ENCODE assay signal across 17 cellular contexts in genomic region chr3:114571363-114571762, GRCh38.
A peak's percentile ranks its signal among the peaks of the same experiment; 100 is the strongest.
DNase-seq lines count a peak whose midpoint lies in the region; ATAC-seq, FAIRE-seq and TF ChIP-seq lines count a peak whose summit lies in the region.
"Had no signal": no experiment of that assay in that cellular context is flagged by ENCODE, and none has a peak within 500 bp of the region (broad histone marks: within the 10 kb centered on the region; RNA-seq: fewer than 3 reads in every experiment).

No MANE protein-coding gene starts in this region.

- no peak overlapping the region for H3K4me3 ChIP-seq in heart right ventricle
- no peak overlapping the region for H3K4me3 ChIP-seq in right atrium auricular region
- no peak overlapping the region for H3K4me3 ChIP-seq in H7 (ENCODE audit: insufficient read depth, low read depth, low read length)
- H3K4me3 ChIP-seq in neural progenitor cell, result no peak overlapping the region
- H3K4me3 ChIP-seq: A549, HAP-1 had no signal

- H3K79me2 ChIP-seq in neural progenitor cell (ENCODE audit: low read depth), result no peaks in the 10 kb centered on the region

- peaks cover 4 to 81% (median 52%) of the 10 kb centered on the region in 9 donors for H3K4me1 ChIP-seq in heart right ventricle
- peaks cover 0 to 53% of the 10 kb centered on the region in 2 donors for H3K4me1 ChIP-seq in right atrium auricular region
- H3K4me1 ChIP-seq in neural progenitor cell, result peaks cover 20% of the 10 kb centered on the region
- H3K4me1 ChIP-seq: A549 had no signal

- ATAC-seq in heart right ventricle, result peak in 5 of 8 donors; percentile 21 to 46 (median 28)
- peak; percentile 64 for ATAC-seq in WTC11
- no peak for ATAC-seq in GM21717 (IDR thresholded peaks at IDR 0.05; ENCODE audit: unreplicated experiment)
- ATAC-seq: A549 had no signal

- H3K27me3 Mint-ChIP-seq in WTC11 (ENCODE audit: low read depth), result no peaks in the 10 kb centered on the region
- no peaks in the 10 kb centered on the region for H3K27me3 Mint-ChIP-seq in neural progenitor cell (ENCODE audit: insufficient read depth, low read depth)
- H3K27me3 Mint-ChIP-seq: CD4-positive, alpha-beta T cell had no signal

- DNase-seq in heart right ventricle (no peak), right atrium auricular region (ENCODE audit: low spot score) (no peak), H7 (peak; percentile 8), WTC11 (ENCODE audit: low spot score) (no peak), neural progenitor cell (ENCODE audit: low spot score) (no peak), GM10248 (ENCODE audit: extremely low spot score) (no peak), RCC 7860 (ENCODE audit: low spot score) (no peak)
- DNase-seq: AML-193; CD4-positive, alpha-beta T cell; DMS153; DMS79; GDM1 had no signal

- H3K9me3 ChIP-seq in heart right ventricle (no peaks in the 10 kb centered on the region), right atrium auricular region (no peaks in the 10 kb centered on the region), neural progenitor cell (ENCODE audit: low read depth) (no peaks in the 10 kb centered on the region)
- H3K9me3 ChIP-seq: A549, HAP-1 had no signal

- POLR2A ChIA-PET in WTC11 (lab: Charles Lee), result no interaction called here
- POLR2A ChIA-PET in GM10248 (lab: Yijun Ruan, JAX), result no interaction called here

- intact Hi-C loops in heart right ventricle (cut with DNase I), result no loop called here

- H3F3A ChIP-seq in neural progenitor cell (ENCODE audit: low read depth), result no peaks in the 10 kb centered on the region

- H3K4me1 Mint-ChIP-seq in WTC11 (peaks cover 43% of the 10 kb centered on the region), neural progenitor cell (peaks cover 20% of the 10 kb centered on the region)

- H4K20me1 ChIP-seq in neural progenitor cell (ENCODE audit: low read depth), result no peaks in the 10 kb centered on the region

- H3K36me3 Mint-ChIP-seq in WTC11 (no peaks in the 10 kb centered on the region), neural progenitor cell (no peaks in the 10 kb centered on the region)

- peak overlapping the region in 4 of 10 donors; percentile 15 to 53 (median 36) for H3K27ac ChIP-seq in heart right ventricle
- H3K27ac ChIP-seq in right atrium auricular region, result no peak overlapping the region
- H3K27ac ChIP-seq in neural progenitor cell, result no peak overlapping the region
- H3K27ac ChIP-seq: 22Rv1, A549, C4-2B had no signal

- peak overlapping the region; percentile 3 for H2AFZ ChIP-seq in neural progenitor cell (replicated peaks)

- no peaks in the 10 kb centered on the region for H3K9me3 Mint-ChIP-seq in WTC11
- peaks cover 3% of the 10 kb centered on the region for H3K9me3 Mint-ChIP-seq in neural progenitor cell
- H3K9me3 Mint-ChIP-seq: CD4-positive, alpha-beta T cell had no signal

- no peak overlapping the region for H3K4me2 ChIP-seq in neural progenitor cell
- H3K4me2 ChIP-seq: A549 had no signal

- FAIRE-seq in RCC 7860 (lab: Jason Lieb, UNC), result no peak

- H3K27me3 ChIP-seq in heart right ventricle (no peaks in the 10 kb centered on the region), right atrium auricular region (no peaks in the 10 kb centered on the region), H7 (ENCODE audit: control insufficient read depth, insufficient read depth, low read length) (no peaks in the 10 kb centered on the region), neural progenitor cell (no peaks in the 10 kb centered on the region)

- H3K4me3 Mint-ChIP-seq in WTC11, result no peak overlapping the region
- H3K4me3 Mint-ChIP-seq in neural progenitor cell, result no peak overlapping the region
- H3K4me3 Mint-ChIP-seq: CD4-positive, alpha-beta T cell had no signal

- H3K27ac Mint-ChIP-seq in WTC11, result peak overlapping the region; percentile 32; the same call in 1 of the 2 replicates
- H3K27ac Mint-ChIP-seq in neural progenitor cell, result no peak overlapping the region
- H3K27ac Mint-ChIP-seq: CD4-positive, alpha-beta T cell had no signal

- no peak overlapping the region for H3K9ac ChIP-seq in neural progenitor cell

- H3K36me3 ChIP-seq in heart right ventricle (no peaks in the 10 kb centered on the region), right atrium auricular region (no peaks in the 10 kb centered on the region), H7 (replicated peaks; ENCODE audit: control insufficient read depth, insufficient read depth, low read length) (no peaks in the 10 kb centered on the region), neural progenitor cell (no peaks in the 10 kb centered on the region)
- H3K36me3 ChIP-seq: HAP-1 had no signal

- CTCF ChIA-PET in WTC11 (lab: Charles Lee) (interaction anchor here (1.2 kb wide), 1 partner anchor 280 kb away, joined by 3 read pairs; no protein-coding TSS in a partner anchor), GM10248 (lab: Yijun Ruan, JAX) (no interaction called here)

- 63 to 73% methylated on average over 3 of the region's 3 CpGs for WGBS in heart right ventricle, 2 donors

- TF ChIP-seq CTCF in heart right ventricle (IDR thresholded peaks at IDR 0.05) (no peak), right atrium auricular region (IDR thresholded peaks at IDR 0.05) (no peak), WTC11 (IDR thresholded peaks at IDR 0.05) (no peak), neural progenitor cell (IDR thresholded peaks at IDR 0.05) (no peak), GM10248 (IDR thresholded peaks at IDR 0.05; ENCODE audit: control extremely low read depth, extremely low read depth, low read depth, missing control alignments) (no peak)

TF ChIP-seq in WTC11, 78 proteins besides CTCF, POLR2A, EP300 and RAD21:
- TF ChIP-seq TEAD1 (CRISPR knock-in tag; IDR thresholded peaks at IDR 0.05), result no peak
